15 cellular contexts compared by ENCODE assay signal in genomic region chr14:103741876-103742275, GRCh38. TPM values are rescaled to one million over a fixed set of nuclear protein-coding genes. Genes with fewer than 3 reads are reported as not detected.
DNase-seq lines count a peak whose midpoint lies in the region; ATAC-seq, FAIRE-seq and TF ChIP-seq lines count a peak whose summit lies in the region.
"Had no signal": no experiment of that assay in that cellular context is flagged by ENCODE, and none has a peak within 500 bp of the region (broad histone marks: within the 10 kb centered on the region; RNA-seq: fewer than 3 reads in every experiment).

No MANE protein-coding gene starts in this region.

- H2AFZ ChIP-seq in PC-3 (ENCODE audit: low read length): no peak overlapping the region
- H2AFZ ChIP-seq in astrocyte (ENCODE audit: low read depth, low read length): no peak overlapping the region
- H2AFZ ChIP-seq in trophoblast cell (ENCODE audit: insufficient read depth, low read length, poor library complexity): no peak overlapping the region
- H2AFZ ChIP-seq: PC-9 had no signal

- H3K9me3 ChIP-seq in PC-3 (ENCODE audit: low read length): no peaks in the 10 kb centered on the region
- H3K9me3 ChIP-seq in astrocyte (ENCODE audit: insufficient read depth, low read depth, low read length): no peaks in the 10 kb centered on the region
- no peaks in the 10 kb centered on the region for H3K9me3 ChIP-seq in gastroesophageal sphincter
- H3K9me3 ChIP-seq in sigmoid colon: no peaks in the 10 kb centered on the region
- peaks cover 1% of the 10 kb centered on the region for H3K9me3 ChIP-seq in trophoblast cell (ENCODE audit: insufficient read depth, low read depth, low read length)

- H4K8ac ChIP-seq in trophoblast cell (ENCODE audit: low read depth, low read length): no peak overlapping the region

- H3K14ac ChIP-seq in trophoblast cell (ENCODE audit: low read length): no peak overlapping the region

- H3K27me3 ChIP-seq in PC-3 (ENCODE audit: low read length) (no peaks in the 10 kb centered on the region), astrocyte (ENCODE audit: insufficient read depth, low read length) (no peaks in the 10 kb centered on the region), gastroesophageal sphincter (no peaks in the 10 kb centered on the region), sigmoid colon (no peaks in the 10 kb centered on the region), trophoblast cell (ENCODE audit: insufficient read depth, low read length) (no peaks in the 10 kb centered on the region)

- no peak overlapping the region for H4K91ac ChIP-seq in trophoblast cell (ENCODE audit: low read depth, low read length)

- intact Hi-C loops in PC-3 (cut with micrococcal nuclease) (no loop called here), sigmoid colon (cut with DNase I) (no loop called here)

- no peak for TF ChIP-seq EP300 in gastroesophageal sphincter (IDR thresholded peaks at IDR 0.05)
- no peak for TF ChIP-seq EP300 in sigmoid colon (IDR thresholded peaks at IDR 0.05)

- no peak for TF ChIP-seq POLR2A in gastroesophageal sphincter (IDR thresholded peaks at IDR 0.05)
- no peak for TF ChIP-seq POLR2A in sigmoid colon (IDR thresholded peaks at IDR 0.05)

- no peaks in the 10 kb centered on the region for H3K79me2 ChIP-seq in PC-3 (ENCODE audit: low read length)
- no peaks in the 10 kb centered on the region for H3K79me2 ChIP-seq in astrocyte (ENCODE audit: insufficient read depth, low read length)
- no peaks in the 10 kb centered on the region for H3K79me2 ChIP-seq in trophoblast cell (ENCODE audit: control insufficient read depth, insufficient read depth, low read length, poor library complexity)

- no peaks in the 10 kb centered on the region for H4K20me1 ChIP-seq in PC-3 (ENCODE audit: low read length)
- H4K20me1 ChIP-seq in astrocyte (ENCODE audit: insufficient read depth, low read length): no peaks in the 10 kb centered on the region

- H2AK5ac ChIP-seq in trophoblast cell (ENCODE audit: low read length): no peak overlapping the region

- no peak overlapping the region for H3K23ac ChIP-seq in trophoblast cell (ENCODE audit: low read length)

- H3K9ac ChIP-seq in PC-3 (ENCODE audit: low read length): no peak overlapping the region
- H3K9ac ChIP-seq in astrocyte (ENCODE audit: low read length): no peak overlapping the region
- no peak overlapping the region for H3K9ac ChIP-seq in trophoblast cell (ENCODE audit: low read length)

- 71% methylated on average over 1 of the region's 9 CpGs; no CpG with 5 or more reads in 1 of the 2 donors for WGBS in gastroesophageal sphincter (ENCODE audit: low coverage in 1 of 2), 2 donors
- WGBS in sigmoid colon, 2 donors: 92 to 93% methylated on average over 9 of the region's 9 CpGs
- no CpG with 5 or more reads among the region's 9 CpGs for WGBS in trophoblast cell (ENCODE audit: extremely low coverage, insufficient coverage, insufficient read length)

- peaks cover 21% of the 10 kb centered on the region for H3K4me1 Mint-ChIP-seq in astrocyte (ENCODE audit: low read depth, unreplicated experiment)

- H2BK5ac ChIP-seq in trophoblast cell (ENCODE audit: low read depth, low read length, poor library complexity): no peak overlapping the region

- no peaks in the 10 kb centered on the region for H3K27me3 Mint-ChIP-seq in astrocyte (ENCODE audit: low read depth, unreplicated experiment)

- H3K4me3 ChIP-seq in PC-3 (ENCODE audit: low read length) (no peak overlapping the region), astrocyte (ENCODE audit: insufficient read depth, low read depth, low read length) (no peak overlapping the region), gastroesophageal sphincter (no peak overlapping the region), sigmoid colon (no peak overlapping the region), trophoblast cell (ENCODE audit: low read depth, low read length) (no peak overlapping the region)
- H3K4me3 ChIP-seq: PC-9 had no signal

- no peaks in the 10 kb centered on the region for H3K79me1 ChIP-seq in trophoblast cell (ENCODE audit: low read length)

- BruUV-seq in PC-3 (replicated peaks; lab: Mats Ljungman, UMichigan): TSS peak; percentile 21

- no peaks in the 10 kb centered on the region for H3F3A ChIP-seq in PC-3 (ENCODE audit: low read length, unreplicated experiment)

- H4K12ac ChIP-seq in trophoblast cell (ENCODE audit: low read depth, low read length): no peak overlapping the region

- H3K4me3 Mint-ChIP-seq in astrocyte (ENCODE audit: unreplicated experiment): peak overlapping the region; percentile 40

- H3K9me2 ChIP-seq in PC-3 (replicated peaks; ENCODE audit: low read length): no peaks in the 10 kb centered on the region

- no peak overlapping the region for H2BK12ac ChIP-seq in trophoblast cell (ENCODE audit: low read length)

- peaks cover 24% of the 10 kb centered on the region for H3K36me3 Mint-ChIP-seq in astrocyte (ENCODE audit: low read depth, unreplicated experiment)

- H3K4me2 ChIP-seq in PC-3 (ENCODE audit: low read length): no peak overlapping the region
- H3K4me2 ChIP-seq in astrocyte (ENCODE audit: low read length): no peak overlapping the region
- H3K4me2 ChIP-seq in trophoblast cell (ENCODE audit: low read length): no peak overlapping the region
- H3K4me2 ChIP-seq: PC-9 had no signal

- ATAC-seq in PC-3: no peak
- no peak for ATAC-seq in gastroesophageal sphincter
- no peak for ATAC-seq in HG03045 (IDR thresholded peaks at IDR 0.05; ENCODE audit: unreplicated experiment)

- no peaks in the 10 kb centered on the region for H3K9me3 Mint-ChIP-seq in astrocyte (ENCODE audit: unreplicated experiment)

- DNase-seq in PC-3: no peak
- no peak for DNase-seq in astrocyte (ENCODE audit: low read depth)
- DNase-seq in sigmoid colon: peak; percentile 56
- DNase-seq in GF-D8 (lab: John Stamatoyannopoulos, UW): no peak
- no peak for DNase-seq in putamen (ENCODE audit: low spot score)
- DNase-seq in trophoblast cell: no peak
- DNase-seq: Karpas-422, MM.1S, NCI-H1105, NCI-H1694 treated with DMSO at 0.1 percent for 48 hours, NCI-H446, PC-9 had no signal

- TF ChIP-seq CTCF in PC-3 (conservative IDR thresholded peaks at IDR 0.05; ENCODE audit: low read depth, low read length) (no peak), astrocyte (IDR thresholded peaks at IDR 0.05; ENCODE audit: insufficient read depth, low read depth, low read length) (no peak), gastroesophageal sphincter (IDR thresholded peaks at IDR 0.05) (no peak), sigmoid colon (IDR thresholded peaks at IDR 0.05) (no peak)

- CTCF ChIA-PET in PC-3 (lab: Charles Lee): interaction anchor here (0.6 kb wide), 1 partner anchor 106 kb away, joined by 3 read pairs; no protein-coding TSS in a partner anchor

- H3K36me3 ChIP-seq in PC-3 (ENCODE audit: low read depth, low read length) (peaks cover 11% of the 10 kb centered on the region; the same call in 1 of the 2 replicates), astrocyte (ENCODE audit: insufficient read depth, low read length) (no peaks in the 10 kb centered on the region), gastroesophageal sphincter (peaks cover 0 to 72% of the 10 kb centered on the region in 2 donors), sigmoid colon (peaks cover 0 to 39% (median 6%) of the 10 kb centered on the region in 4 donors), trophoblast cell (ENCODE audit: control insufficient read depth in 1 of 2, insufficient read depth in 2 of 2, low read length in 2 of 2) (peaks cover 24% of the 10 kb centered on the region in 2 experiments)

- H3K18ac ChIP-seq in trophoblast cell (ENCODE audit: low read length): no peak overlapping the region

- H3K4me1 ChIP-seq in PC-3 (ENCODE audit: insufficient read depth, low read length): no peaks in the 10 kb centered on the region; the same call in 1 of the 2 replicates
- H3K4me1 ChIP-seq in astrocyte (ENCODE audit: insufficient read depth, low read length): peaks cover 15% of the 10 kb centered on the region
- H3K4me1 ChIP-seq in gastroesophageal sphincter: peaks cover 0 to 33% (median 6%) of the 10 kb centered on the region in 3 donors
- H3K4me1 ChIP-seq in sigmoid colon: peaks cover 0 to 9% (median 4%) of the 10 kb centered on the region in 4 donors
- H3K4me1 ChIP-seq in trophoblast cell (ENCODE audit: control insufficient read depth in 1 of 2, insufficient read depth in 2 of 2, low read length in 2 of 2): peaks cover 10 to 13% of the 10 kb centered on the region in 2 experiments

- H3K4ac ChIP-seq in trophoblast cell (ENCODE audit: low read depth, low read length): no peak overlapping the region

- FAIRE-seq in astrocyte (lab: Jason Lieb, UNC): no peak
- FAIRE-seq: H54 had no signal

- no peak overlapping the region for H3K27ac Mint-ChIP-seq in astrocyte (ENCODE audit: unreplicated experiment)

- no peak overlapping the region for H2BK120ac ChIP-seq in trophoblast cell (ENCODE audit: insufficient read depth, low read length, poor library complexity)

- POLR2A ChIA-PET in PC-3 (lab: Charles Lee; ENCODE audit: unreplicated experiment): no interaction called here

- H3K27ac ChIP-seq in PC-3 (ENCODE audit: low read length) (no peak overlapping the region), astrocyte (ENCODE audit: low read depth, low read length) (no peak overlapping the region), gastroesophageal sphincter (peak overlapping the region in 3 of 4 donors; percentile 43 to 67 (median 46)), sigmoid colon (peak overlapping the region in 1 of 4 donors; percentile 32), trophoblast cell (ENCODE audit: low read depth, low read length) (no peak overlapping the region)
- H3K27ac ChIP-seq: PC-9 had no signal

RNA-seq across cellular contexts. Expression of gene ZFYVE21, which starts 26.3 kb away (rescaled TPM):
- total RNA-seq in PC-3 (2014; rRNA removed): 47.2 and 50.1 TPM in 2 replicates
- 41.7 and 42.0 TPM in 2 replicates for total RNA-seq in astrocyte
- total RNA-seq in gastroesophageal sphincter: 100 to 1,000 TPM; 128 to 268 (median 205) TPM
- total RNA-seq in sigmoid colon: 100 to 1,000 TPM in 1 of 4 donors, 10 to 100 TPM in 3; 84.2 to 106 (median 89.4) TPM
- 10 to 100 TPM; 41.7 to 90.1 (median 61.7) TPM for polyA plus RNA-seq in sigmoid colon
- 49.1 and 50.0 TPM in 2 replicates for polyA plus RNA-seq in trophoblast cell (2013)

RNA-seq across cellular contexts. Expression of gene XRCC3, which starts 26.6 kb away (rescaled TPM):
- total RNA-seq in PC-3 (2014; rRNA removed) (61.3 and 80.3 TPM in 2 replicates), astrocyte (2.3 and 5.2 TPM in 2 replicates), gastroesophageal sphincter (1 to 10 TPM; 1.2 to 7.8 (median 3.6) TPM), sigmoid colon (1 to 10 TPM; 1.8 to 7.5 (median 2.0) TPM)
- 10 to 100 TPM in 1 of 3 donors, 1 to 10 TPM in 2; 3.6 to 15.7 (median 5.1) TPM for polyA plus RNA-seq in sigmoid colon
- polyA plus RNA-seq in trophoblast cell (2013): 10.1 and 11.7 TPM in 2 replicates

Comparison
In these comparisons a context has a peak if more than half of its experiments do, and no peak if none do; other contexts are left out.
1. H3K27ac ChIP-seq: peak in gastroesophageal sphincter (3 of 4); none in PC-3 (single experiment), astrocyte (single experiment) and trophoblast cell (single experiment).